ENCODE assay signal across 14 cellular contexts in genomic region chr15:31330836-31331235, GRCh38. TPM values are rescaled to one million over a fixed set of nuclear protein-coding genes. Genes with fewer than 3 reads are reported as not detected.
DNase-seq lines count a peak whose midpoint lies in the region; ATAC-seq and TF ChIP-seq lines count a peak whose summit lies in the region.
"Had no signal": no experiment of that assay in that cellular context is flagged by ENCODE, and none has a peak within 500 bp of the region (broad histone marks: within the 10 kb centered on the region; RNA-seq: fewer than 3 reads in every experiment).

No MANE protein-coding gene starts in this region.

- intact Hi-C loops in right cardiac atrium (cut with DNase I) (no loop called here), stomach (cut with DNase I; ENCODE audit: low total_unique reads) (no loop called here)

- ATAC-seq in WTC11 (no peak), right cardiac atrium (no peak), HG02840 (IDR thresholded peaks at IDR 0.05; ENCODE audit: low FRiP score, unreplicated experiment) (no peak)
- ATAC-seq: sciatic nerve had no signal

- CTCF ChIA-PET in WTC11 (lab: Charles Lee): no interaction called here

- DNase-seq in T-helper 2 cell treated with Interferon-gamma antibody and Interleukin-4, amounts not matched to agents 5 μg/mL and 100 μg/mL, for 36 hours (ENCODE audit: low spot score): no peak
- no peak for DNase-seq in T-helper 2 cell
- DNase-seq in WTC11 (ENCODE audit: low spot score): no peak
- DNase-seq in right cardiac atrium: peak in 2 of 3 donors; percentile 69 to 82
- DNase-seq in stomach: peak; percentile 60
- DNase-seq in HCEC 1CT: no peak
- DNase-seq in ecto neural progenitor cell (ENCODE audit: low spot score): no peak
- DNase-seq: 8988T; activated CD4-positive, alpha-beta T cell treated with anti-CD3 and anti-CD28 coated beads for 4 hours; DMS153 had no signal

- H3K27me3 ChIP-seq in right cardiac atrium (ENCODE audit: control insufficient read depth, insufficient read depth): no peaks in the 10 kb centered on the region
- no peaks in the 10 kb centered on the region for H3K27me3 ChIP-seq in stomach
- H3K27me3 ChIP-seq: SJCRH30 had no signal

- peak overlapping the region; percentile 99 for H3K4me3 Mint-ChIP-seq in T-helper 2 cell treated with Interferon-gamma antibody and Interleukin-4, amounts not matched to agents 5 μg/mL and 100 μg/mL, for 36 hours
- H3K4me3 Mint-ChIP-seq in WTC11: peak overlapping the region; percentile 36

- peaks cover 48% of the 10 kb centered on the region for H3K36me3 Mint-ChIP-seq in T-helper 2 cell treated with Interferon-gamma antibody and Interleukin-4, amounts not matched to agents 5 μg/mL and 100 μg/mL, for 36 hours (ENCODE audit: low read depth)
- no peaks in the 10 kb centered on the region for H3K36me3 Mint-ChIP-seq in WTC11

- no peak for TF ChIP-seq CTCF in WTC11 (IDR thresholded peaks at IDR 0.05)
- TF ChIP-seq CTCF in stomach (IDR thresholded peaks at IDR 0.05): no peak

- H3K4me3 ChIP-seq in right cardiac atrium (ENCODE audit: low read length) (no peak overlapping the region), stomach (peak overlapping the region in 2 of 4 donors; percentile 5 to 67)
- H3K4me3 ChIP-seq: SJCRH30 had no signal

- H3K4me1 ChIP-seq in right cardiac atrium (ENCODE audit: control insufficient read depth, insufficient read depth, low read length) (peaks cover 33% of the 10 kb centered on the region), stomach (peaks cover 68 to 76% (median 70%) of the 10 kb centered on the region in 4 donors)

- H3K27ac Mint-ChIP-seq in T-helper 2 cell treated with Interferon-gamma antibody and Interleukin-4, amounts not matched to agents 5 μg/mL and 100 μg/mL, for 36 hours: peak overlapping the region; percentile 77
- H3K27ac Mint-ChIP-seq in WTC11: no peak overlapping the region

- no peak for TF ChIP-seq POLR2A in stomach (IDR thresholded peaks at IDR 0.05)

- TF ChIP-seq EP300 in stomach (IDR thresholded peaks at IDR 0.05): no peak

- no peaks in the 10 kb centered on the region for H3K9me3 Mint-ChIP-seq in T-helper 2 cell treated with Interferon-gamma antibody and Interleukin-4, amounts not matched to agents 5 μg/mL and 100 μg/mL, for 36 hours
- no peaks in the 10 kb centered on the region for H3K9me3 Mint-ChIP-seq in WTC11

- H3K36me3 ChIP-seq in stomach: no peaks in the 10 kb centered on the region
- H3K36me3 ChIP-seq: SJCRH30 had no signal

- 61% methylated on average over 4 of the region's 4 CpGs for WGBS in right cardiac atrium
- 41 to 68% (median 57%) methylated on average over 3 to 4 of the region's 4 CpGs for WGBS in stomach, 5 donors

- H3K27me3 Mint-ChIP-seq in T-helper 2 cell treated with Interferon-gamma antibody and Interleukin-4, amounts not matched to agents 5 μg/mL and 100 μg/mL, for 36 hours (ENCODE audit: low read depth): no peaks in the 10 kb centered on the region
- no peaks in the 10 kb centered on the region for H3K27me3 Mint-ChIP-seq in WTC11 (ENCODE audit: low read depth)

- peak overlapping the region; percentile 66 for H3K27ac ChIP-seq in right cardiac atrium (ENCODE audit: low read length)
- H3K27ac ChIP-seq in stomach: peak overlapping the region; percentile 19 to 100 (median 100)
- H3K27ac ChIP-seq: epithelial cell of prostate, SJCRH30 had no signal

- H3K4me1 Mint-ChIP-seq in T-helper 2 cell treated with Interferon-gamma antibody and Interleukin-4, amounts not matched to agents 5 μg/mL and 100 μg/mL, for 36 hours (ENCODE audit: low read depth): peaks cover 58% of the 10 kb centered on the region
- peaks cover 56% of the 10 kb centered on the region for H3K4me1 Mint-ChIP-seq in WTC11

- POLR2A ChIA-PET in WTC11 (lab: Charles Lee): interaction anchor here (1.0 kb wide), 1 partner anchor 62 kb away, joined by 3 read pairs; no protein-coding TSS in a partner anchor

- H3K9me3 ChIP-seq in right cardiac atrium (ENCODE audit: control insufficient read depth, low read length) (no peaks in the 10 kb centered on the region), stomach (no peaks in the 10 kb centered on the region)
- H3K9me3 ChIP-seq: SJCRH30 had no signal

TF ChIP-seq in WTC11, 78 proteins besides CTCF, POLR2A, EP300 and RAD21:
- no peak for TF ChIP-seq JUN (CRISPR knock-in tag; IDR thresholded peaks at IDR 0.05)
- TF ChIP-seq ZNF232 (CRISPR knock-in tag; IDR thresholded peaks at IDR 0.05): no peak
- TF ChIP-seq, protein P1, sequence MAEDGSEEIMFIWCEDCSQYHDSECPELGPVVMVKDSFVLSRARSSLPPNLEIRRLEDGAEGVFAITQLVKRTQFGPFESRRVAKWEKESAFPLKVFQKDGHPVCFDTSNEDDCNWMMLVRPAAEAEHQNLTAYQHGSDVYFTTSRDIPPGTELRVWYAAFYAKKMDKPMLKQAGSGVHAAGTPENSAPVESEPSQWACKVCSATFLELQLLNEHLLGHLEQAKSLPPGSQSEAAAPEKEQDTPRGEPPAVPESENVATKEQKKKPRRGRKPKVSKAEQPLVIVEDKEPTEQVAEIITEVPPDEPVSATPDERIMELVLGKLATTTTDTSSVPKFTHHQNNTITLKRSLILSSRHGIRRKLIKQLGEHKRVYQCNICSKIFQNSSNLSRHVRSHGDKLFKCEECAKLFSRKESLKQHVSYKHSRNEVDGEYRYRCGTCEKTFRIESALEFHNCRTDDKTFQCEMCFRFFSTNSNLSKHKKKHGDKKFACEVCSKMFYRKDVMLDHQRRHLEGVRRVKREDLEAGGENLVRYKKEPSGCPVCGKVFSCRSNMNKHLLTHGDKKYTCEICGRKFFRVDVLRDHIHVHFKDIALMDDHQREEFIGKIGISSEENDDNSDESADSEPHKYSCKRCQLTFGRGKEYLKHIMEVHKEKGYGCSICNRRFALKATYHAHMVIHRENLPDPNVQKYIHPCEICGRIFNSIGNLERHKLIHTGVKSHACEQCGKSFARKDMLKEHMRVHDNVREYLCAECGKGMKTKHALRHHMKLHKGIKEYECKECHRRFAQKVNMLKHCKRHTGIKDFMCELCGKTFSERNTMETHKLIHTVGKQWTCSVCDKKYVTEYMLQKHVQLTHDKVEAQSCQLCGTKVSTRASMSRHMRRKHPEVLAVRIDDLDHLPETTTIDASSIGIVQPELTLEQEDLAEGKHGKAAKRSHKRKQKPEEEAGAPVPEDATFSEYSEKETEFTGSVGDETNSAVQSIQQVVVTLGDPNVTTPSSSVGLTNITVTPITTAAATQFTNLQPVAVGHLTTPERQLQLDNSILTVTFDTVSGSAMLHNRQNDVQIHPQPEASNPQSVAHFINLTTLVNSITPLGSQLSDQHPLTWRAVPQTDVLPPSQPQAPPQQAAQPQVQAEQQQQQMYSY (CRISPR knock-in tag; IDR thresholded peaks at IDR 0.05): peak; percentile 66

RNA-seq across cellular contexts. Expression of gene KLF13, which starts 4.2 kb away (rescaled TPM):
- total RNA-seq in WTC11 (2021) (36.9 to 38.1 TPM (median 37.2 TPM) in 3 replicates), right cardiac atrium (100 to 1,000 TPM in 2 of 4 donors, 10 to 100 TPM in 2; 42.3 to 108 (median 88.2) TPM), stomach (10 to 100 TPM in 4 of 5 donors, 1 to 10 TPM in 1; 9.3 to 74.0 (median 38.8) TPM)
- polyA plus RNA-seq in right cardiac atrium (52.7 TPM), stomach (10 to 100 TPM; 23.0 to 30.7 (median 24.3) TPM)

Comparison
In these comparisons a context has a peak if more than half of its experiments do, and no peak if none do; other contexts are left out.
1. DNase-seq: peak in right cardiac atrium (2 of 3) and stomach (single experiment); none in T-helper 2 cell treated with Interferon-gamma antibody and Interleukin-4, amounts not matched to agents 5 μg/mL and 100 μg/mL, for 36 hours (single experiment), T-helper 2 cell (0 of 5), WTC11 (single experiment), HCEC 1CT (single experiment) and ecto neural progenitor cell (single experiment).